In the genomic region with DNA sequence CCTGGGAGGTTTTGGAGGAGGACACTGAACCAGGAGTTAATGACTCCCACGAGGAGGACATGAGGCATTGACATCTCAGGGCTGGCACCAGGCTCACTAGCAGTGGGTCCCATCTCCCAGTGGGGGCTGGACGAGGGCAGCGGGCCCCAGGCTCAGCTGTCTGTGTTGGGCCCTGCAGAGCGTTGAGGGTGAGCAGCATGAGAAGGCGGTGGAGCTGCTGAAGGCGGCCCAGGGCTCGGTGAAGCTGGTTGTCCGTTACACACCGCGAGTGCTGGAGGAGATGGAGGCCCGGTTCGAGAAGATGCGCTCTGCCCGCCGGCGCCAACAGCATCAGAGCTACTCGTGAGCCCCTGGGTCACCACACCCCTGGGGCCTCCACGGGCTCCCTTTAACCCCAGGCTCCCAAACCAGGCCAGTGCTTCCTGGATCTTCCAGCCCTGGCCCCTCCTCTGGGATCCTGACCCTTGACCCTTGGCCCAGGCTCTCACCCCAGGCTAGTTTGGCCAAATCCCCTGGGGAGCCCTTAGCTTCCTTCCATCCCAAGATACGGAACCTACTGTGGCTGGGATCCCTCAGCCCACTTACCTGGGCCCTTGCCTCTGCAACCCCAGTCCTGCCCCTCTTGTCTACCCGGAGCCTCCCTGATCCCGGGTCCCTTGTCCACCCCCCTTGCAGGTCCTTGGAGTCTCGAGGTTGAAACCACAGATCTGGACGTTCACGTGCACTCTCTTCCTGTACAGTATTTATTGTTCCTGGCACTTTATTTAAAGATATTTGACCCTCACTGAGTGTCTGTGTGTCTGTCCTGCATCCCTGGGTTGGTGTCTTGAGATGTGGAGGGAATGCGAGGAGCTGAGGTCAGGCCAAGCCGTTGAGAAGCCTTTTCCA, we compare ENCODE assay signal across 6 cellular contexts. TPM values are rescaled to one million over a fixed set of nuclear protein-coding genes. Genes with fewer than 3 reads are reported as not detected.
A peak's percentile ranks its signal among the peaks of the same experiment; 100 is the strongest.
DNase-seq lines count a peak whose midpoint lies in the region; ATAC-seq and TF ChIP-seq lines count a peak whose summit lies in the region.

No MANE protein-coding gene starts in this region.

- H3K36me3 ChIP-seq in lung (ENCODE audit: control insufficient read depth in 2 of 2, insufficient read depth in 2 of 2, low read length in 2 of 2) = no peaks in the 10 kb centered on the region

- H3K4me1 ChIP-seq in lung (ENCODE audit: control insufficient read depth in 2 of 2, insufficient read depth in 2 of 2, low read length in 2 of 2) = peaks cover 0 to 12% of the 10 kb centered on the region in 2 donors

- peak overlapping the region; percentile 80 to 91 (median 85) for H3K27ac Mint-ChIP-seq in CD14-positive monocyte
- peak overlapping the region; percentile 74 for H3K27ac Mint-ChIP-seq in activated T-helper 2 cell treated with anti-CD3 and anti-CD28 coated beads, Interferon-gamma antibody, Interleukin-2, Interleukin-4, amounts not matched to agents 10 μg/mL and 5 μg/mL and 100 μg/mL, durations not matched to agents 14 hours and 24 hours and 36 hours

- peaks cover 3 to 20% (median 11%) of the 10 kb centered on the region in 7 donors for H3K9me3 Mint-ChIP-seq in CD14-positive monocyte
- H3K9me3 Mint-ChIP-seq in activated T-helper 2 cell treated with anti-CD3 and anti-CD28 coated beads, Interferon-gamma antibody, Interleukin-2, Interleukin-4, amounts not matched to agents 10 μg/mL and 5 μg/mL and 100 μg/mL, durations not matched to agents 14 hours and 24 hours and 36 hours = no peaks in the 10 kb centered on the region

- peaks cover 2 to 9% of the 10 kb centered on the region in 2 donors for H3K36me3 Mint-ChIP-seq in CD14-positive monocyte
- no peaks in the 10 kb centered on the region for H3K36me3 Mint-ChIP-seq in activated T-helper 2 cell treated with anti-CD3 and anti-CD28 coated beads, Interferon-gamma antibody, Interleukin-2, Interleukin-4, amounts not matched to agents 10 μg/mL and 5 μg/mL and 100 μg/mL, durations not matched to agents 14 hours and 24 hours and 36 hours (ENCODE audit: low read depth)

- peaks cover 47% of the 10 kb centered on the region for H3K4me1 Mint-ChIP-seq in CD14-positive monocyte
- H3K4me1 Mint-ChIP-seq in activated T-helper 2 cell treated with anti-CD3 and anti-CD28 coated beads, Interferon-gamma antibody, Interleukin-2, Interleukin-4, amounts not matched to agents 10 μg/mL and 5 μg/mL and 100 μg/mL, durations not matched to agents 14 hours and 24 hours and 36 hours (ENCODE audit: low read depth) = peaks cover 21% of the 10 kb centered on the region

- no peak for TF ChIP-seq CTCF in CD14-positive monocyte (IDR thresholded peaks at IDR 0.05)
- no peak for TF ChIP-seq CTCF in lung (IDR thresholded peaks at IDR 0.05; ENCODE audit: control extremely low read depth, extremely low read depth)
- TF ChIP-seq CTCF in GM10248 (IDR thresholded peaks at IDR 0.05; ENCODE audit: control extremely low read depth, extremely low read depth, low read depth, missing control alignments) = no peak

- no peaks in the 10 kb centered on the region for H3K9me3 ChIP-seq in lung (ENCODE audit: control insufficient read depth in 2 of 2, insufficient read depth in 1 of 2, low read length in 1 of 2)

- peak overlapping the region; percentile 75 to 89 for H3K4me3 Mint-ChIP-seq in CD14-positive monocyte
- peak overlapping the region; percentile 80 for H3K4me3 Mint-ChIP-seq in activated T-helper 2 cell treated with anti-CD3 and anti-CD28 coated beads, Interferon-gamma antibody, Interleukin-2, Interleukin-4, amounts not matched to agents 10 μg/mL and 5 μg/mL and 100 μg/mL, durations not matched to agents 14 hours and 24 hours and 36 hours (ENCODE audit: low read depth)

- ATAC-seq in lung (ENCODE audit: insufficient read depth, low FRiP score) = no peak
- ATAC-seq in GM21423 (IDR thresholded peaks at IDR 0.05; ENCODE audit: unreplicated experiment) = no peak

- peak overlapping the region; percentile 94 to 98 for H3K27ac ChIP-seq in lung (ENCODE audit: low read depth in 1 of 2, low read length in 1 of 2)

- H3K27me3 ChIP-seq in lung (ENCODE audit: control insufficient read depth, insufficient read depth) = no peaks in the 10 kb centered on the region

- intact Hi-C loops in CD14-positive monocyte (cut with micrococcal nuclease) = no loop called here
- intact Hi-C loops in activated T-helper 2 cell treated with anti-CD3 and anti-CD28 coated beads, Interferon-gamma antibody, Interleukin-2, Interleukin-4, amounts not matched to agents 10 μg/mL and 5 μg/mL and 100 μg/mL, durations not matched to agents 14 hours and 24 hours and 36 hours (cut with micrococcal nuclease) = loop anchor here (2.0 to 5.0 kb wide), 2 partner anchors 33 to 481 kb away; a partner anchor contains a TSS

- H3K27me3 Mint-ChIP-seq in CD14-positive monocyte (ENCODE audit: low read depth in 3 of 3) = peaks cover 33 to 39% (median 34%) of the 10 kb centered on the region in 3 donors
- peaks cover 18% of the 10 kb centered on the region for H3K27me3 Mint-ChIP-seq in activated T-helper 2 cell treated with anti-CD3 and anti-CD28 coated beads, Interferon-gamma antibody, Interleukin-2, Interleukin-4, amounts not matched to agents 10 μg/mL and 5 μg/mL and 100 μg/mL, durations not matched to agents 14 hours and 24 hours and 36 hours (ENCODE audit: low read depth)

- peak overlapping the region; percentile 44 for H3K4me3 ChIP-seq in lung

- CTCF ChIA-PET in GM10248 (lab: Yijun Ruan, JAX) = interaction anchor here (1.3 to 3.3 kb wide), 7 partner anchors 10 to 125 kb away, joined by 3 to 15 read pairs (median 6); a partner anchor contains a TSS

- 68 to 70% methylated on average over 26 of the region's 26 CpGs for WGBS in lung, 2 donors

- POLR2A ChIA-PET in GM10248 (lab: Yijun Ruan, JAX) = interaction anchor here (0.5 kb wide), 1 partner anchor 123 kb away, joined by 3 read pairs; no protein-coding TSS in a partner anchor

- DNase-seq in CD14-positive monocyte (ENCODE audit: low spot score) (no peak), lung (ENCODE audit: low spot score) (no peak), NCI-H1048 (lab: John Stamatoyannopoulos, UW) (no peak), GM10248 (ENCODE audit: extremely low spot score) (no peak)
- DNase-seq in activated T-helper 2 cell treated with anti-CD3 and anti-CD28 coated beads, Interferon-gamma antibody, Interleukin-2, Interleukin-4, amounts not matched to agents 10 μg/mL and 5 μg/mL and 100 μg/mL, durations not matched to agents 14 hours and 24 hours and 36 hours (ENCODE audit: low spot score) = no peak

RNA-seq across cellular contexts. Expression of a gene that starts 1.0 kb away (rescaled TPM):
- polyA plus RNA-seq in CD14-positive monocyte = under 1 TPM; 0.66 to 0.76 TPM
- 1.7 and 2.3 TPM in 2 replicates for total RNA-seq in activated T-helper 2 cell treated with anti-CD3 and anti-CD28 coated beads, Interferon-gamma antibody, Interleukin-2, Interleukin-4, amounts not matched to agents 10 μg/mL and 5 μg/mL and 100 μg/mL, durations not matched to agents 14 hours and 24 hours and 36 hours
- 1 to 10 TPM in 1 of 2 donors, not detected in 1; 1.9 TPM for total RNA-seq in lung
- 1 to 10 TPM; 3.1 to 4.3 TPM for polyA plus RNA-seq in lung

RNA-seq across cellular contexts. Expression of a gene that starts 1.4 kb away (rescaled TPM):
- polyA plus RNA-seq in CD14-positive monocyte (not detected), lung (10 to 100 TPM in 1 of 2 donors, 1 to 10 TPM in 1; 8.8 to 10.6 TPM)
- 3.6 and 5.0 TPM in 2 replicates for total RNA-seq in activated T-helper 2 cell treated with anti-CD3 and anti-CD28 coated beads, Interferon-gamma antibody, Interleukin-2, Interleukin-4, amounts not matched to agents 10 μg/mL and 5 μg/mL and 100 μg/mL, durations not matched to agents 14 hours and 24 hours and 36 hours
- 1 to 10 TPM; 3.0 to 8.4 TPM for total RNA-seq in lung

RNA-seq across cellular contexts. Expression of a gene that starts 3.8 kb away (rescaled TPM):
- polyA plus RNA-seq in CD14-positive monocyte (1 to 10 TPM; 4.1 to 4.2 TPM), lung (10 to 100 TPM in 1 of 2 donors, 1 to 10 TPM in 1; 6.4 to 12.4 TPM)
- 5.9 and 7.7 TPM in 2 replicates for total RNA-seq in activated T-helper 2 cell treated with anti-CD3 and anti-CD28 coated beads, Interferon-gamma antibody, Interleukin-2, Interleukin-4, amounts not matched to agents 10 μg/mL and 5 μg/mL and 100 μg/mL, durations not matched to agents 14 hours and 24 hours and 36 hours
- total RNA-seq in lung = 1 to 10 TPM; 6.6 to 7.8 TPM

RNA-seq across cellular contexts. Expression of a gene that starts 32.7 kb away (rescaled TPM):
- polyA plus RNA-seq in CD14-positive monocyte = 10 to 100 TPM; 27.4 to 40.4 TPM
- total RNA-seq in activated T-helper 2 cell treated with anti-CD3 and anti-CD28 coated beads, Interferon-gamma antibody, Interleukin-2, Interleukin-4, amounts not matched to agents 10 μg/mL and 5 μg/mL and 100 μg/mL, durations not matched to agents 14 hours and 24 hours and 36 hours = 259 and 279 TPM in 2 replicates
- total RNA-seq in lung = 100 to 1,000 TPM; 168 to 251 TPM
- 100 to 1,000 TPM; 143 to 191 TPM for polyA plus RNA-seq in lung

RNA-seq across cellular contexts. Expression of a gene that starts 37.3 kb away (rescaled TPM):
- polyA plus RNA-seq in CD14-positive monocyte = not detected
- not detected in 2 replicates for total RNA-seq in activated T-helper 2 cell treated with anti-CD3 and anti-CD28 coated beads, Interferon-gamma antibody, Interleukin-2, Interleukin-4, amounts not matched to agents 10 μg/mL and 5 μg/mL and 100 μg/mL, durations not matched to agents 14 hours and 24 hours and 36 hours
- 1 to 10 TPM in 1 of 2 donors, under 1 TPM in 1; 0.18 to 5.7 TPM for total RNA-seq in lung
- polyA plus RNA-seq in lung = 1 to 10 TPM in 1 of 2 donors, under 1 TPM in 1; 0.14 to 2.0 TPM
